30 cellular contexts compared by ENCODE assay signal in the genomic region with DNA sequence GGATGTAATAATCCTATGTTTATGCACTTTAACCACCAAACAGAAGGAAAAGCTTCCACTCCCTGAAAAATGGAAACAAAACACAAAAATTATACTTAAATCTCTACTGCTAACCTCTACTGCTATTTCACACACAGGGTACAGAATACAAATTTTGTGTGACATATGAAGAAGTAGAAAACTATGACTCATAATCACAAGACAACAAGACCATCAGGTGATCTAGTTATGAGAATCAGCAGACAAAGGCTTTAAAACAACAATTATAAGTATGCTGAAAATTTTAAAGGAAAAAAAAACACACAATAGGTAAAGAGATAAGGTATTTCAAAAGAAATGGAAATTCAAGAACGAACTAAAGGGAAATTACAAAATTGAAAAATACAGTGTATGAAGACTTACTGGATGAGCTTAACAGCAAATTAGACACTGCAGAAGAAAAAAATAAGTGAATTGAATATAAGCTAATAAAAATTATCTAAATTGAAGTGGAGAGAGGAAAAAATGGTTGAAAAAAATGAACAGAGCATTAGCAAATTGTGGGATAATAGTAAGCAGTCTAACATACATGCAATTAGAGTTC. TPM values are rescaled to one million over a fixed set of nuclear protein-coding genes. Genes with fewer than 3 reads are reported as not detected.
A peak's percentile ranks its signal among the peaks of the same experiment; 100 is the strongest.
DNase-seq lines count a peak whose midpoint lies in the region; FAIRE-seq and TF ChIP-seq lines count a peak whose summit lies in the region.
"Had no signal": no experiment of that assay in that cellular context is flagged by ENCODE, and none has a peak within 500 bp of the region (broad histone marks: within the 10 kb centered on the region; RNA-seq: fewer than 3 reads in every experiment).

No MANE protein-coding gene starts in this region.

- H3K36me3 ChIP-seq in endothelial cell of umbilical vein (ENCODE audit: control insufficient read depth in 2 of 2, extremely low read depth in 1 of 2, insufficient read depth in 2 of 2, low read length in 2 of 2) (no peaks in the 10 kb centered on the region), MM.1S (replicated peaks; ENCODE audit: insufficient read depth, low read length) (no peaks in the 10 kb centered on the region), WERI-Rb-1 (no peaks in the 10 kb centered on the region)
- H3K36me3 ChIP-seq: Peyer's patch had no signal

- no peaks in the 10 kb centered on the region for H3K27me3 ChIP-seq in endothelial cell of umbilical vein (ENCODE audit: control insufficient read depth in 2 of 2, insufficient read depth in 2 of 2, low read length in 2 of 2)
- no peaks in the 10 kb centered on the region for H3K27me3 ChIP-seq in MM.1S (replicated peaks; ENCODE audit: insufficient read depth, low read length)
- H3K27me3 ChIP-seq in WERI-Rb-1 (ENCODE audit: insufficient read depth, low read depth, severe bottlenecking), result no peaks in the 10 kb centered on the region
- H3K27me3 ChIP-seq: BLaER1 treated with 17β-estradiol and CSF1 and Interleukin-3, amounts not matched to agents 10 nM and 100 nM; Peyer's patch had no signal

- no peak for TF ChIP-seq POLR2A in endothelial cell of umbilical vein (IDR thresholded peaks at IDR 0.05; ENCODE audit: low read depth, low read length)

- H3K4me3 ChIP-seq in endothelial cell of umbilical vein (replicated peaks in 1 of 3; ENCODE audit: insufficient read depth in 1 of 3, low read depth in 1 of 3, low read length in 3 of 3), result no peak overlapping the region
- no peak overlapping the region for H3K4me3 ChIP-seq in MM.1S (ENCODE audit: low read length)
- no peak overlapping the region for H3K4me3 ChIP-seq in WERI-Rb-1 (ENCODE audit: low read depth, low read length)
- H3K4me3 ChIP-seq: BLaER1 treated with 17β-estradiol and CSF1 and Interleukin-3, amounts not matched to agents 10 nM and 100 nM; GM23248; Peyer's patch; SK-N-MC had no signal

- H3K4me2 ChIP-seq in endothelial cell of umbilical vein (ENCODE audit: insufficient read depth, low read length) (no peak overlapping the region), MM.1S (ENCODE audit: low read depth, low read length) (no peak overlapping the region)

- no TSS peak for BruUV-seq in endothelial cell of umbilical vein (replicated peaks; lab: Mats Ljungman, UMichigan)

- TF ChIP-seq CTCF in endothelial cell of umbilical vein (IDR thresholded peaks at IDR 0.05; ENCODE audit: extremely low read depth in 1 of 2, insufficient read depth in 1 of 2, low read depth in 1 of 2, low read length in 2 of 2) (no peak), MM.1S (IDR thresholded peaks at IDR 0.05; ENCODE audit: low read length) (no peak), WERI-Rb-1 (IDR thresholded peaks at IDR 0.05; ENCODE audit: low read depth, low read length) (no peak)

- H3K27ac ChIP-seq in endothelial cell of umbilical vein (ENCODE audit: insufficient read depth, low read depth, low read length) (no peak overlapping the region), MM.1S (ENCODE audit: low read length) (no peak overlapping the region), WERI-Rb-1 (no peak overlapping the region)
- H3K27ac ChIP-seq: BLaER1 treated with 17β-estradiol and CSF1 and Interleukin-3, amounts not matched to agents 10 nM and 100 nM; GM23248; Peyer's patch; SK-N-MC had no signal

- no peaks in the 10 kb centered on the region for H3K9me2 ChIP-seq in MM.1S (replicated peaks; ENCODE audit: insufficient read depth, low read length)

- no peak overlapping the region for H2AFZ ChIP-seq in endothelial cell of umbilical vein (ENCODE audit: low read depth, low read length)
- no peak overlapping the region for H2AFZ ChIP-seq in MM.1S (ENCODE audit: low read length)
- H2AFZ ChIP-seq: GM23248 had no signal

- CTCF ChIA-PET in endothelial cell of umbilical vein (lab: Charles Lee), result interaction anchor here (1.0 to 5.2 kb wide), 5 partner anchors 12 to 268 kb away, joined by 3 to 31 read pairs (median 3); no protein-coding TSS in a partner anchor

- DNase-seq in RCC 7860 (ENCODE audit: low spot score) (no peak), endothelial cell of umbilical vein (ENCODE audit: low read depth, low spot score) (no peak), MM.1S (no peak), WERI-Rb-1 (no peak), nucleus accumbens (lab: John Stamatoyannopoulos, UW) (no peak), NCI-H1048 (lab: John Stamatoyannopoulos, UW) (no peak)
- DNase-seq: 8988T; AML-193; CD4-positive, alpha-beta memory T cell; DMS153; DND-41; GM23248; H7; HFFc6; KG1; NCI-H1092 treated with DMSO at 0.1 percent for 48 hours; NCI-H1436; NCI-H187; NCI-H2081 treated with DMSO at 0.1 percent for 48 hours; NCI-H2171; NCI-H226; NCI-H510A; NCI-H69; Peyer's patch; SIG-M5; SW 1271 had no signal

- H3K79me2 ChIP-seq in endothelial cell of umbilical vein (ENCODE audit: control insufficient read depth, insufficient read depth, low read length), result no peaks in the 10 kb centered on the region
- no peaks in the 10 kb centered on the region for H3K79me2 ChIP-seq in MM.1S (ENCODE audit: low read length)

- no peaks in the 10 kb centered on the region for H3K9me3 ChIP-seq in endothelial cell of umbilical vein (replicated peaks; ENCODE audit: control insufficient read depth, insufficient read depth, low read length)
- no peaks in the 10 kb centered on the region for H3K9me3 ChIP-seq in MM.1S (replicated peaks; ENCODE audit: insufficient read depth, low read length)
- peaks cover 19% of the 10 kb centered on the region for H3K9me3 ChIP-seq in WERI-Rb-1 (ENCODE audit: severe bottlenecking)
- H3K9me3 ChIP-seq: Peyer's patch had no signal

- no peaks in the 10 kb centered on the region for H4K20me1 ChIP-seq in endothelial cell of umbilical vein (replicated peaks; ENCODE audit: control insufficient read depth, extremely low read depth, insufficient read depth, low read length)
- no peaks in the 10 kb centered on the region for H4K20me1 ChIP-seq in MM.1S (ENCODE audit: insufficient read depth, low read length)
- H4K20me1 ChIP-seq: BLaER1 treated with 17β-estradiol and CSF1 and Interleukin-3, amounts not matched to agents 10 nM and 100 nM had no signal

- H3K9ac ChIP-seq in endothelial cell of umbilical vein (replicated peaks; ENCODE audit: extremely low read depth, insufficient read depth, low read length), result no peak overlapping the region
- H3K9ac ChIP-seq in MM.1S (ENCODE audit: low read length), result no peak overlapping the region
- H3K9ac ChIP-seq: BLaER1 treated with 17β-estradiol and CSF1 and Interleukin-3, amounts not matched to agents 10 nM and 100 nM; GM23248 had no signal

- H3K4me1 ChIP-seq in endothelial cell of umbilical vein (ENCODE audit: control insufficient read depth, extremely low read depth, insufficient read depth, low read length), result no peaks in the 10 kb centered on the region
- H3K4me1 ChIP-seq in MM.1S (ENCODE audit: low read length), result no peaks in the 10 kb centered on the region
- H3K4me1 ChIP-seq: Peyer's patch had no signal

- no peaks in the 10 kb centered on the region for H3K9me1 ChIP-seq in endothelial cell of umbilical vein (replicated peaks; ENCODE audit: control insufficient read depth, extremely low read depth, insufficient read depth, low read length)

- POLR2A ChIA-PET in endothelial cell of umbilical vein (lab: Charles Lee), result no interaction called here

- FAIRE-seq in A204.1 (lab: Jason Lieb, UNC), result peak; percentile 14
- FAIRE-seq in G401.6 (lab: Jason Lieb, UNC), result peak; percentile 13
- FAIRE-seq in RCC 7860 (lab: Jason Lieb, UNC), result peak; percentile 7
- FAIRE-seq in endothelial cell of umbilical vein (lab: Jason Lieb, UNC), result no peak

- dilution Hi-C loops in endothelial cell of umbilical vein (cut with MboI; ENCODE audit: extremely low pct_ligation_motif_present, low sequenced_read_pairs), result no loop called here

- intact Hi-C loops in endothelial cell of umbilical vein (cut with micrococcal nuclease), result no loop called here

- no peaks in the 10 kb centered on the region for H3F3A ChIP-seq in MM.1S (ENCODE audit: insufficient read depth, low read length)

TF ChIP-seq in endothelial cell of umbilical vein, 7 proteins besides CTCF, POLR2A, EP300 and RAD21:
- TF ChIP-seq MYC (IDR thresholded peaks at IDR 0.05; ENCODE audit: low read depth, low read length) (no peak), JUN (IDR thresholded peaks at IDR 0.05; ENCODE audit: borderline replicate concordance, insufficient read depth, insufficient read length, low read depth) (peak; percentile 25), GATA2 (IDR thresholded peaks at IDR 0.05; ENCODE audit: insufficient read depth, insufficient read length, low read depth, low read length) (no peak), EZH2 (IDR thresholded peaks at IDR 0.05; ENCODE audit: borderline replicate concordance, low read depth, low read length, severe bottlenecking) (no peak), FOS (IDR thresholded peaks at IDR 0.05; ENCODE audit: borderline replicate concordance, insufficient read depth, low read length) (no peak)

RNA-seq across cellular contexts. Expression of gene NAV1, which starts 13.6 kb away (rescaled TPM):
- total RNA-seq in endothelial cell of umbilical vein, result 136 and 138 TPM in 2 replicates
- polyA plus RNA-seq in endothelial cell of umbilical vein, result 16.3 and 19.9 TPM in 2 replicates
- polyA plus RNA-seq in endothelial cell of umbilical vein (2011; cell fraction: cytosol; rRNA removed), result 27.2 and 31.1 TPM in 2 replicates
- 58.6 and 65.0 TPM in 2 replicates for polyA plus RNA-seq in endothelial cell of umbilical vein (2011; cell fraction: nucleus; rRNA removed)
- polyA plus RNA-seq in endothelial cell of umbilical vein (2012), result 73.9 and 86.9 TPM in 2 replicates
- 45.0 and 46.8 TPM in 2 replicates for polyA minus RNA-seq in endothelial cell of umbilical vein
- polyA minus RNA-seq in endothelial cell of umbilical vein (2011; cell fraction: cytosol; rRNA and poly(A)+ RNA removed), result 0.31 TPM
- polyA minus RNA-seq in endothelial cell of umbilical vein (2011; cell fraction: nucleus; rRNA and poly(A)+ RNA removed), result 83.9 and 99.0 TPM in 2 replicates

RNA-seq across cellular contexts. Expression of gene CSRP1, which starts 18.4 kb away (rescaled TPM):
- 332 and 393 TPM in 2 replicates for total RNA-seq in endothelial cell of umbilical vein
- 510 and 560 TPM in 2 replicates for polyA plus RNA-seq in endothelial cell of umbilical vein
- 538 and 578 TPM in 2 replicates for polyA plus RNA-seq in endothelial cell of umbilical vein (2011; cell fraction: cytosol; rRNA removed)
- polyA plus RNA-seq in endothelial cell of umbilical vein (2011; cell fraction: nucleus; rRNA removed), result 426 and 474 TPM in 2 replicates
- polyA plus RNA-seq in endothelial cell of umbilical vein (2012), result 291 and 393 TPM in 2 replicates
- 360 and 393 TPM in 2 replicates for polyA minus RNA-seq in endothelial cell of umbilical vein
- 93.8 TPM for polyA minus RNA-seq in endothelial cell of umbilical vein (2011; cell fraction: cytosol; rRNA and poly(A)+ RNA removed)
- 111 and 143 TPM in 2 replicates for polyA minus RNA-seq in endothelial cell of umbilical vein (2011; cell fraction: nucleus; rRNA and poly(A)+ RNA removed)

RNA-seq across cellular contexts. Expression of gene PHLDA3, which starts 56.3 kb away (rescaled TPM):
- total RNA-seq in endothelial cell of umbilical vein, result 29.5 and 35.6 TPM in 2 replicates
- 21.4 and 24.4 TPM in 2 replicates for polyA plus RNA-seq in endothelial cell of umbilical vein
- 14.4 and 26.7 TPM in 2 replicates for polyA plus RNA-seq in endothelial cell of umbilical vein (2011; cell fraction: cytosol; rRNA removed)
- 9.6 and 10.4 TPM in 2 replicates for polyA plus RNA-seq in endothelial cell of umbilical vein (2011; cell fraction: nucleus; rRNA removed)
- polyA plus RNA-seq in endothelial cell of umbilical vein (2012), result 21.0 and 23.4 TPM in 2 replicates
- 7.8 and 8.0 TPM in 2 replicates for polyA minus RNA-seq in endothelial cell of umbilical vein
- polyA minus RNA-seq in endothelial cell of umbilical vein (2011; cell fraction: cytosol; rRNA and poly(A)+ RNA removed), result 19.4 TPM
- polyA minus RNA-seq in endothelial cell of umbilical vein (2011; cell fraction: nucleus; rRNA and poly(A)+ RNA removed), result 3.2 and 8.5 TPM in 2 replicates
